In the genomic region with DNA sequence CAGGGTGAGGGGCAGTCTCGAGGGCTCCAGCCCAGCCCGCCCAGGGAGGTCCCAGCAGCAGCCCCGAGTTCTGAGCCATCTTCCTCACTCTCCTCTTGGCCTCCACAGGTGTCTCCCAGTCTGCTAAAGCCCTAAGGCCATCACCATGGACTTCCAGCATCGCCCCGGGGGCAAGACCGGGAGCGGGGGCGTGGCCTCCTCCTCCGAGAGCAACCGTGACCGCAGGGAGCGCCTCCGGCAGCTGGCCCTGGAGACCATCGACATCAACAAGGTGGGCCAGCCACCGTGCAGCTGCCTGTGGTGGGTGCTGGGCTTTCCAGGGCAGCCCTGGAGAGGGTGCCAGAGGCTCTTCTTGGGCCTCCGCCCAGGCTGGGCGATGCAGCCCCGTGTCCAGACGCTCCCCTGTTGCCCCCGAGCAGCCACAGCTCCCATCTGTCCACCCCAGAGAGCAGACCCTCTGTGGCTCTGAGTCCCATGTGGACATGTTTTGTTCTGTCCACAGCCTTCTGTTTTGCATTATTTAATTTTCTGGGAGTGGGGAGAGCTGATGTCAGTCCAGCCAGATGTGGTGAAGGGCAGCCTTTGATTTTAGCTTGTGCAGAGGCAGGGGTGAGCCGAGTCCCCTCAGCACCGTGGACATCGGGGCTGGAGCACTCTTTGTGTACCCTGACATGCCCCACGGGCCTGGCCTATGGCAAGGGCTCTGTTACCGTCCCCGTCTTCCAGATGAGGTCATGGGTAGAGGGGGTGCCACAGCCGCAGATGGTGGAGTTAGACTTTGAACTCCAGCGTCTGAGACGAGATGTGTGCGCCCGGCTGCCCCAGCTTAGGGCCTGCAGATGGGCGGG, we compare ENCODE assay signal across 23 cellular contexts. TPM values are rescaled to one million over a fixed set of nuclear protein-coding genes. Genes with fewer than 3 reads are reported as not detected.
A peak's percentile ranks its signal among the peaks of the same experiment; 100 is the strongest.
DNase-seq lines count a peak whose midpoint lies in the region; ATAC-seq, FAIRE-seq and TF ChIP-seq lines count a peak whose summit lies in the region.
"Had no signal": no experiment of that assay in that cellular context is flagged by ENCODE, and none has a peak within 500 bp of the region (broad histone marks: within the 10 kb centered on the region; RNA-seq: fewer than 3 reads in every experiment).

No MANE protein-coding gene starts in this region.

- ATAC-seq in HepG2 = no peak
- ATAC-seq in right lobe of liver = no peak
- ATAC-seq in activated CD8-positive, alpha-beta memory T cell treated with anti-CD3 and anti-CD28 coated beads, Interleukin-2, amount 10 ng/mL, durations not matched to agents 7 days and 5 days = no peak
- ATAC-seq: activated CD8-positive, alpha-beta T cell treated with anti-CD3 and anti-CD28 coated beads, Interleukin-2, amount 10 ng/mL, durations not matched to agents 7 days and 5 days; activated T-cell treated with anti-CD3 and anti-CD28 coated beads, Interleukin-2, amount 50 U/mL, for 4 hours; effector memory CD8-positive, alpha-beta T cell; PC-3 had no signal

- TF ChIP-seq POLR2A in HepG2 (IDR thresholded peaks at IDR 0.05; ENCODE audit: insufficient read depth in 1 of 2, low read depth in 2 of 2, low read length in 2 of 2) = no peak
- TF ChIP-seq POLR2A in right lobe of liver (IDR thresholded peaks at IDR 0.05) = no peak
- TF ChIP-seq POLR2A in transverse colon (IDR thresholded peaks at IDR 0.05) = no peak

- no peak for TF ChIP-seq RAD21 in HepG2 (CRISPR knock-in tag; IDR thresholded peaks at IDR 0.05)

- H3K27ac Mint-ChIP-seq in activated CD8-positive, alpha-beta memory T cell treated with anti-CD3 and anti-CD28 coated beads, Interleukin-2, amount 10 ng/mL, durations not matched to agents 7 days and 5 days = no peak overlapping the region
- H3K27ac Mint-ChIP-seq: activated CD8-positive, alpha-beta T cell treated with anti-CD3 and anti-CD28 coated beads, Interleukin-2, amount 10 ng/mL, durations not matched to agents 7 days and 5 days had no signal

- no peak overlapping the region for H3K27ac ChIP-seq in HepG2 (ENCODE audit: extremely low read length, insufficient read depth, low read length)
- H3K27ac ChIP-seq in right lobe of liver = no peak overlapping the region
- peak overlapping the region; percentile 97 for H3K27ac ChIP-seq in hepatocyte
- peak overlapping the region in 1 of 4 donors; percentile 44 for H3K27ac ChIP-seq in transverse colon
- H3K27ac ChIP-seq: ascending aorta, SJSA1, testis had no signal

- TF ChIP-seq EP300 in HepG2 (IDR thresholded peaks at IDR 0.05; ENCODE audit: low read depth in 2 of 2, low read length in 2 of 2) (no peak), HepG2 (CRISPR knock-in tag; IDR thresholded peaks at IDR 0.05; ENCODE audit: borderline replicate concordance) (no peak), transverse colon (IDR thresholded peaks at IDR 0.05; ENCODE audit: low read depth) (no peak)

- H3K79me2 ChIP-seq in HepG2 (ENCODE audit: insufficient read depth, low read length) (peaks cover 53% of the 10 kb centered on the region), hepatocyte (peaks cover 69% of the 10 kb centered on the region)

- CTCF ChIA-PET in HepG2 (lab: Yijun Ruan, JAX; ENCODE audit: low intra/inter-chr PET ratio, low total read pairs) = no interaction called here
- CTCF ChIA-PET in activated CD8-positive, alpha-beta memory T cell treated with anti-CD3 and anti-CD28 coated beads, Interleukin-2, amount 10 ng/mL, durations not matched to agents 7 days and 5 days (lab: Charles Lee) = interaction anchor here (1.3 kb wide), 1 partner anchor 15 kb away, joined by 3 read pairs; no protein-coding TSS in a partner anchor

- BruUV-seq in HepG2 (replicated peaks; lab: Mats Ljungman, UMichigan) = no TSS peak

- WGBS in HepG2 (ENCODE audit: low lambda C conversion rate) = 82% methylated on average over 15 of the region's 32 CpGs
- WGBS in right lobe of liver (ENCODE audit: insufficient coverage, low coverage, low lambda C conversion rate, missing lambda C conversion rate) = 67% methylated on average over 4 of the region's 32 CpGs
- 77% methylated on average over 31 of the region's 32 CpGs for WGBS in hepatocyte (ENCODE audit: low lambda C conversion rate, missing lambda C conversion rate)
- WGBS in transverse colon (ENCODE audit: low coverage in 1 of 2), 2 donors = 65% methylated on average over 30 of the region's 32 CpGs; no CpG with 5 or more reads in 1 of the 2 donors

- in situ Hi-C loops in HepG2 (cut with HindIII; ENCODE audit: extremely low pct_ligation_motif_present, low pct_unique_long_range_greater_than_20kb) = no loop called here
- in situ Hi-C loops in transverse colon (cut with MboI; ENCODE audit: low pct_ligation_motif_present in 1 of 4, low pct_unique_long_range_greater_than_20kb in 1 of 4, low sequenced_read_pairs in 3 of 4) = no loop called here

- H3K27me3 Mint-ChIP-seq in activated CD8-positive, alpha-beta memory T cell treated with anti-CD3 and anti-CD28 coated beads, Interleukin-2, amount 10 ng/mL, durations not matched to agents 7 days and 5 days = no peaks in the 10 kb centered on the region
- H3K27me3 Mint-ChIP-seq: effector memory CD8-positive, alpha-beta T cell had no signal

- peaks cover 57% of the 10 kb centered on the region for H3K4me1 ChIP-seq in HepG2 (ENCODE audit: insufficient read depth, low read length)
- peaks cover 0 to 35% (median 10%) of the 10 kb centered on the region in 4 donors for H3K4me1 ChIP-seq in right lobe of liver
- peaks cover 52% of the 10 kb centered on the region for H3K4me1 ChIP-seq in hepatocyte (ENCODE audit: insufficient read depth)
- H3K4me1 ChIP-seq in transverse colon = peaks cover 29 to 51% (median 50%) of the 10 kb centered on the region in 4 donors

- H3K4me2 ChIP-seq in HepG2 (ENCODE audit: low read depth, low read length) (no peak overlapping the region; the same call in 1 of the 2 replicates), hepatocyte (peak overlapping the region; percentile 45)

- H3K9me3 ChIP-seq in HepG2 (ENCODE audit: low read length) (no peaks in the 10 kb centered on the region), right lobe of liver (no peaks in the 10 kb centered on the region), hepatocyte (ENCODE audit: low read depth) (no peaks in the 10 kb centered on the region), transverse colon (no peaks in the 10 kb centered on the region)
- H3K9me3 ChIP-seq: ascending aorta, SJSA1, testis had no signal

- H2AFZ ChIP-seq in HepG2 (ENCODE audit: low read length) = no peak overlapping the region
- H2AFZ ChIP-seq in hepatocyte = no peak overlapping the region

- peak overlapping the region; percentile 6; the same call in 1 of the 2 replicates for H3K9ac ChIP-seq in HepG2 (ENCODE audit: insufficient read depth, low read depth, low read length)

- DNase-seq in HepG2 (ENCODE audit: low spot score) (no peak), right lobe of liver (no peak), hepatocyte (ENCODE audit: low spot score) (peak; percentile 77), transverse colon (peak; percentile 44)
- no peak for DNase-seq in activated CD8-positive, alpha-beta memory T cell treated with anti-CD3 and anti-CD28 coated beads, Interleukin-2, amount 10 ng/mL, durations not matched to agents 7 days and 5 days
- DNase-seq in effector CD8-positive, alpha-beta T cell (lab: John Stamatoyannopoulos, UW) = no peak
- DNase-seq: activated CD8-positive, alpha-beta T cell treated with anti-CD3 and anti-CD28 coated beads, Interleukin-2, amount 10 ng/mL, durations not matched to agents 7 days and 5 days; activated naive CD4-positive, alpha-beta T cell treated with anti-CD3 and anti-CD28 coated beads, Interleukin-2, amount 50 U/mL, for 16 hours; activated T-cell treated with anti-CD3 and anti-CD28 coated beads, Interleukin-2, amount 50 U/mL, for 4 hours; DMS153; effector memory CD8-positive, alpha-beta T cell; H7; head of caudate nucleus; NCI-H1436; NCI-H345; nucleus accumbens; PC-3; testis had no signal

- no peaks in the 10 kb centered on the region for H3K9me3 Mint-ChIP-seq in activated CD8-positive, alpha-beta memory T cell treated with anti-CD3 and anti-CD28 coated beads, Interleukin-2, amount 10 ng/mL, durations not matched to agents 7 days and 5 days (ENCODE audit: low read depth)
- H3K9me3 Mint-ChIP-seq: activated T-cell treated with anti-CD3 and anti-CD28 coated beads, Interleukin-2, amount 50 U/mL, for 4 hours; effector memory CD8-positive, alpha-beta T cell had no signal

- no peak overlapping the region for H3K4me3 ChIP-seq in HepG2 (replicated peaks in 1 of 3; ENCODE audit: insufficient read depth in 1 of 3, low read depth in 2 of 3, low read length in 3 of 3)
- no peak overlapping the region for H3K4me3 ChIP-seq in right lobe of liver
- H3K4me3 ChIP-seq in hepatocyte = no peak overlapping the region
- H3K4me3 ChIP-seq in transverse colon = no peak overlapping the region
- H3K4me3 ChIP-seq: ascending aorta, SJSA1, testis had no signal

- no peak overlapping the region for H3K4me3 Mint-ChIP-seq in activated CD8-positive, alpha-beta memory T cell treated with anti-CD3 and anti-CD28 coated beads, Interleukin-2, amount 10 ng/mL, durations not matched to agents 7 days and 5 days
- H3K4me3 Mint-ChIP-seq: activated CD8-positive, alpha-beta T cell treated with anti-CD3 and anti-CD28 coated beads, Interleukin-2, amount 10 ng/mL, durations not matched to agents 7 days and 5 days; activated T-cell treated with anti-CD3 and anti-CD28 coated beads, Interleukin-2, amount 50 U/mL, for 4 hours; CD14-positive monocyte had no signal

- peaks cover 38% of the 10 kb centered on the region for H3K36me3 Mint-ChIP-seq in activated CD8-positive, alpha-beta memory T cell treated with anti-CD3 and anti-CD28 coated beads, Interleukin-2, amount 10 ng/mL, durations not matched to agents 7 days and 5 days

- POLR2A ChIA-PET in HepG2 (lab: Yijun Ruan, JAX) = interaction anchor here (0.8 to 1.5 kb wide), 4 partner anchors 8 to 23 kb away, joined by 3 to 9 read pairs (median 4); no protein-coding TSS in a partner anchor

- H4K20me1 ChIP-seq in HepG2 (ENCODE audit: insufficient read depth, low read length) (peaks cover 39% of the 10 kb centered on the region), hepatocyte (ENCODE audit: insufficient read depth, poor library complexity, severe bottlenecking) (peaks cover 49% of the 10 kb centered on the region)

- peaks cover 37% of the 10 kb centered on the region for H3K4me1 Mint-ChIP-seq in activated CD8-positive, alpha-beta memory T cell treated with anti-CD3 and anti-CD28 coated beads, Interleukin-2, amount 10 ng/mL, durations not matched to agents 7 days and 5 days

- FAIRE-seq in HepG2 (lab: Jason Lieb, UNC) = no peak

- H3K36me3 ChIP-seq in HepG2 (replicated peaks in 1 of 2; ENCODE audit: control insufficient read depth in 1 of 2, insufficient read depth in 2 of 2, low read length in 2 of 2) = peaks cover 25 to 50% of the 10 kb centered on the region in 2 experiments; a peak in 4 of 5 replicates
- H3K36me3 ChIP-seq in right lobe of liver = peaks cover 12 to 39% (median 28%) of the 10 kb centered on the region in 4 donors
- no peaks in the 10 kb centered on the region for H3K36me3 ChIP-seq in hepatocyte (replicated peaks; ENCODE audit: insufficient read depth, low read depth)
- H3K36me3 ChIP-seq in transverse colon = peaks cover 0 to 51% (median 26%) of the 10 kb centered on the region in 4 donors

- intact Hi-C loops in HepG2 (cut with micrococcal nuclease; ENCODE audit: unreplicated experiment) (no loop called here), right lobe of liver (cut with DNase I) (no loop called here), transverse colon (cut with DNase I; ENCODE audit: low total_unique reads) (no loop called here)

- H3K27me3 ChIP-seq in HepG2 (ENCODE audit: control insufficient read depth in 1 of 2, insufficient read depth in 2 of 2, low read length in 2 of 2) = no peaks in the 10 kb centered on the region
- H3K27me3 ChIP-seq in right lobe of liver = no peaks in the 10 kb centered on the region
- no peaks in the 10 kb centered on the region for H3K27me3 ChIP-seq in hepatocyte
- H3K27me3 ChIP-seq in transverse colon = no peaks in the 10 kb centered on the region
- H3K27me3 ChIP-seq: ascending aorta, SJSA1, testis had no signal

- no peak for TF ChIP-seq CTCF in HepG2 (CRISPR knock-in tag; IDR thresholded peaks at IDR 0.05)
- TF ChIP-seq CTCF in right lobe of liver (IDR thresholded peaks at IDR 0.05) = no peak
- TF ChIP-seq CTCF in hepatocyte (IDR thresholded peaks at IDR 0.05; ENCODE audit: poor library complexity) = no peak
- TF ChIP-seq CTCF in transverse colon (IDR thresholded peaks at IDR 0.05) = no peak

- H3K9me2 ChIP-seq in hepatocyte (replicated peaks; ENCODE audit: insufficient read depth) = no peaks in the 10 kb centered on the region

RNA-seq across cellular contexts. Expression of gene AMH, which starts 5.6 kb away (rescaled TPM):
- 0.18 TPM in 1 of 2 replicates, not detected in the other for total RNA-seq in HepG2 (2016; rRNA removed; fragmentation: Illumina TruSeq; extraction: Trizol)
- total RNA-seq in HepG2 (2016; cell fraction: cytosol; rRNA removed; fragmentation: Illumina TruSeq; extraction: Trizol; ENCODE audit: low read depth) = not detected in 2 replicates
- total RNA-seq in HepG2 (2016; cell fraction: insoluble cytoplasmic fraction; rRNA removed; fragmentation: Illumina TruSeq; extraction: Trizol) = not detected in 2 replicates
- 0.09 TPM in 1 of 2 replicates, not detected in the other for total RNA-seq in HepG2 (2016; cell fraction: membrane; rRNA removed; fragmentation: Illumina TruSeq; extraction: Trizol)
- not detected in 2 replicates for total RNA-seq in HepG2 (2016; cell fraction: nucleus; rRNA removed; fragmentation: Illumina TruSeq; extraction: Trizol)
- polyA plus RNA-seq in HepG2 (2011; rRNA removed) = 0.03 and 0.04 TPM in 2 replicates
- 0.05 TPM in 1 of 2 replicates, not detected in the other for polyA plus RNA-seq in HepG2 (2011; cell fraction: cytosol; rRNA removed)
- polyA plus RNA-seq in HepG2 (2011; cell fraction: nucleus; rRNA removed) = 1.2 and 2.0 TPM in 2 replicates
- polyA plus RNA-seq in HepG2 (2012) = 0.08 TPM in 1 of 2 replicates, not detected in the other
- polyA plus RNA-seq in HepG2 (2016; cell fraction: cytosol; fragmentation: Illumina TruSeq; extraction: Trizol; ENCODE audit: low read depth) = 0.06 TPM in 1 of 2 replicates, not detected in the other
- not detected in 2 replicates for polyA plus RNA-seq in HepG2 (2016; cell fraction: insoluble cytoplasmic fraction; fragmentation: Illumina TruSeq; extraction: Trizol; ENCODE audit: low read depth)
- not detected in 2 replicates for polyA plus RNA-seq in HepG2 (2016; cell fraction: membrane; fragmentation: Illumina TruSeq; extraction: Trizol; ENCODE audit: low read depth)
- 0.51 TPM in 2 replicates for polyA plus RNA-seq in HepG2 (2016; cell fraction: nucleus; fragmentation: Illumina TruSeq; extraction: Trizol; ENCODE audit: insufficient read depth, low read depth)
- 0.48 and 1.0 TPM in 2 replicates for polyA minus RNA-seq in HepG2 (2011; rRNA and poly(A)+ RNA removed; ENCODE audit: low replicate concordance)
- not detected in 2 replicates for polyA minus RNA-seq in HepG2 (2011; cell fraction: cytosol; rRNA and poly(A)+ RNA removed)
- 0.62 TPM in 1 of 2 replicates, not detected in the other for polyA minus RNA-seq in HepG2 (2011; cell fraction: nucleus; rRNA and poly(A)+ RNA removed)
- total RNA-seq in right lobe of liver = 1 to 10 TPM in 1 of 6 experiments, under 1 TPM in 5; 0.24 to 1.2 (median 0.59) TPM
- 3.9 and 8.2 TPM in 2 replicates for total RNA-seq in hepatocyte
- polyA plus RNA-seq in hepatocyte = 20.9 and 22.3 TPM in 2 replicates
- total RNA-seq in transverse colon = 1 to 10 TPM in 2 of 4 donors, not detected in 2; 1.1 to 3.5 TPM
- 1 to 10 TPM; 5.1 to 6.0 TPM for total RNA-seq in activated CD8-positive, alpha-beta memory T cell treated with anti-CD3 and anti-CD28 coated beads, Interleukin-2, amount 10 ng/mL, durations not matched to agents 7 days and 5 days
- total RNA-seq: ascending aorta had no signal
- polyA plus RNA-seq: CD14-positive monocyte had no signal

RNA-seq across cellular contexts. Expression of gene SF3A2, which starts 6.9 kb away (rescaled TPM):
- total RNA-seq in HepG2 (2016; rRNA removed; fragmentation: Illumina TruSeq; extraction: Trizol) (8.8 and 10.1 TPM in 2 replicates), right lobe of liver (10 to 100 TPM; 14.0 to 22.1 (median 19.1) TPM), hepatocyte (17.9 and 21.2 TPM in 2 replicates), transverse colon (10 to 100 TPM; 35.8 to 54.6 (median 41.6) TPM)
- total RNA-seq in HepG2 (2016; cell fraction: cytosol; rRNA removed; fragmentation: Illumina TruSeq; extraction: Trizol; ENCODE audit: low read depth) = 11.7 and 13.9 TPM in 2 replicates
- total RNA-seq in HepG2 (2016; cell fraction: insoluble cytoplasmic fraction; rRNA removed; fragmentation: Illumina TruSeq; extraction: Trizol) = 8.6 and 13.2 TPM in 2 replicates
- 13.1 and 15.2 TPM in 2 replicates for total RNA-seq in HepG2 (2016; cell fraction: membrane; rRNA removed; fragmentation: Illumina TruSeq; extraction: Trizol)
- total RNA-seq in HepG2 (2016; cell fraction: nucleus; rRNA removed; fragmentation: Illumina TruSeq; extraction: Trizol) = 16.1 and 17.8 TPM in 2 replicates
- polyA plus RNA-seq in HepG2 (2011; rRNA removed) (7.9 and 8.6 TPM in 2 replicates), hepatocyte (75.3 and 81.1 TPM in 2 replicates)
- 6.1 and 7.3 TPM in 2 replicates for polyA plus RNA-seq in HepG2 (2011; cell fraction: cytosol; rRNA removed)
- 34.7 and 47.7 TPM in 2 replicates for polyA plus RNA-seq in HepG2 (2011; cell fraction: nucleus; rRNA removed)
- polyA plus RNA-seq in HepG2 (2012) = 34.0 and 34.2 TPM in 2 replicates
- polyA plus RNA-seq in HepG2 (2016; cell fraction: cytosol; fragmentation: Illumina TruSeq; extraction: Trizol; ENCODE audit: low read depth) = 12.1 and 13.8 TPM in 2 replicates
- polyA plus RNA-seq in HepG2 (2016; cell fraction: insoluble cytoplasmic fraction; fragmentation: Illumina TruSeq; extraction: Trizol; ENCODE audit: low read depth) = 18.7 and 31.5 TPM in 2 replicates
- 17.7 and 21.0 TPM in 2 replicates for polyA plus RNA-seq in HepG2 (2016; cell fraction: membrane; fragmentation: Illumina TruSeq; extraction: Trizol; ENCODE audit: low read depth)
- 46.1 and 47.0 TPM in 2 replicates for polyA plus RNA-seq in HepG2 (2016; cell fraction: nucleus; fragmentation: Illumina TruSeq; extraction: Trizol; ENCODE audit: insufficient read depth, low read depth)
- polyA minus RNA-seq in HepG2 (2011; rRNA and poly(A)+ RNA removed; ENCODE audit: low replicate concordance) = 20.0 and 24.2 TPM in 2 replicates
- 16.0 and 20.6 TPM in 2 replicates for polyA minus RNA-seq in HepG2 (2011; cell fraction: cytosol; rRNA and poly(A)+ RNA removed)
- 34.1 and 34.2 TPM in 2 replicates for polyA minus RNA-seq in HepG2 (2011; cell fraction: nucleus; rRNA and poly(A)+ RNA removed)
- 100 to 1,000 TPM; 167 to 178 TPM for total RNA-seq in activated CD8-positive, alpha-beta memory T cell treated with anti-CD3 and anti-CD28 coated beads, Interleukin-2, amount 10 ng/mL, durations not matched to agents 7 days and 5 days

RNA-seq across cellular contexts. Expression of gene PLEKHJ1, which starts 7.4 kb away (rescaled TPM):
- total RNA-seq in HepG2 (2016; rRNA removed; fragmentation: Illumina TruSeq; extraction: Trizol) = 108 and 130 TPM in 2 replicates
- 129 and 146 TPM in 2 replicates for total RNA-seq in HepG2 (2016; cell fraction: cytosol; rRNA removed; fragmentation: Illumina TruSeq; extraction: Trizol; ENCODE audit: low read depth)
- total RNA-seq in HepG2 (2016; cell fraction: insoluble cytoplasmic fraction; rRNA removed; fragmentation: Illumina TruSeq; extraction: Trizol) = 99.2 and 143 TPM in 2 replicates
- total RNA-seq in HepG2 (2016; cell fraction: membrane; rRNA removed; fragmentation: Illumina TruSeq; extraction: Trizol) = 198 and 217 TPM in 2 replicates
- total RNA-seq in HepG2 (2016; cell fraction: nucleus; rRNA removed; fragmentation: Illumina TruSeq; extraction: Trizol) = 72.7 and 85.2 TPM in 2 replicates
- 70.5 and 89.7 TPM in 2 replicates for polyA plus RNA-seq in HepG2 (2011; rRNA removed)
- polyA plus RNA-seq in HepG2 (2011; cell fraction: cytosol; rRNA removed) = 94.0 and 125 TPM in 2 replicates
- polyA plus RNA-seq in HepG2 (2011; cell fraction: nucleus; rRNA removed) = 130 and 144 TPM in 2 replicates
- 41.8 and 57.9 TPM in 2 replicates for polyA plus RNA-seq in HepG2 (2012)
- polyA plus RNA-seq in HepG2 (2016; cell fraction: cytosol; fragmentation: Illumina TruSeq; extraction: Trizol; ENCODE audit: low read depth) = 147 and 176 TPM in 2 replicates
- 97.4 and 103 TPM in 2 replicates for polyA plus RNA-seq in HepG2 (2016; cell fraction: insoluble cytoplasmic fraction; fragmentation: Illumina TruSeq; extraction: Trizol; ENCODE audit: low read depth)
- polyA plus RNA-seq in HepG2 (2016; cell fraction: membrane; fragmentation: Illumina TruSeq; extraction: Trizol; ENCODE audit: low read depth) = 170 and 175 TPM in 2 replicates
- 156 and 163 TPM in 2 replicates for polyA plus RNA-seq in HepG2 (2016; cell fraction: nucleus; fragmentation: Illumina TruSeq; extraction: Trizol; ENCODE audit: insufficient read depth, low read depth)
- 33.4 and 58.0 TPM in 2 replicates for polyA minus RNA-seq in HepG2 (2011; rRNA and poly(A)+ RNA removed; ENCODE audit: low replicate concordance)
- polyA minus RNA-seq in HepG2 (2011; cell fraction: cytosol; rRNA and poly(A)+ RNA removed) = 18.1 and 22.7 TPM in 2 replicates
- 23.2 and 28.0 TPM in 2 replicates for polyA minus RNA-seq in HepG2 (2011; cell fraction: nucleus; rRNA and poly(A)+ RNA removed)
- 10 to 100 TPM; 24.4 to 49.3 (median 28.6) TPM for total RNA-seq in right lobe of liver
- 142 and 165 TPM in 2 replicates for total RNA-seq in hepatocyte
- 190 and 207 TPM in 2 replicates for polyA plus RNA-seq in hepatocyte
- 100 to 1,000 TPM; 184 to 332 (median 254) TPM for total RNA-seq in transverse colon
- total RNA-seq in activated CD8-positive, alpha-beta memory T cell treated with anti-CD3 and anti-CD28 coated beads, Interleukin-2, amount 10 ng/mL, durations not matched to agents 7 days and 5 days = 10 to 100 TPM; 78.3 to 80.8 TPM

RNA-seq across cellular contexts. Expression of gene JSRP1, which starts 12.7 kb away (rescaled TPM):
- total RNA-seq in HepG2 (2016; rRNA removed; fragmentation: Illumina TruSeq; extraction: Trizol) (0.38 and 0.73 TPM in 2 replicates), right lobe of liver (under 1 TPM in 3 of 6 experiments, not detected in 3; 0.28 to 0.81 (median 0.42) TPM), hepatocyte (0.30 TPM in 1 of 2 replicates, not detected in the other), transverse colon (1 to 10 TPM in 1 of 4 donors, not detected in 3; 5.6 TPM)
- 1.1 TPM in 2 replicates for total RNA-seq in HepG2 (2016; cell fraction: cytosol; rRNA removed; fragmentation: Illumina TruSeq; extraction: Trizol; ENCODE audit: low read depth)
- total RNA-seq in HepG2 (2016; cell fraction: insoluble cytoplasmic fraction; rRNA removed; fragmentation: Illumina TruSeq; extraction: Trizol) = 0.54 and 0.56 TPM in 2 replicates
- 0.96 and 1.2 TPM in 2 replicates for total RNA-seq in HepG2 (2016; cell fraction: membrane; rRNA removed; fragmentation: Illumina TruSeq; extraction: Trizol)
- total RNA-seq in HepG2 (2016; cell fraction: nucleus; rRNA removed; fragmentation: Illumina TruSeq; extraction: Trizol) = 0.40 and 0.69 TPM in 2 replicates
- polyA plus RNA-seq in HepG2 (2011; rRNA removed) (0.16 and 0.39 TPM in 2 replicates), hepatocyte (0.91 and 0.93 TPM in 2 replicates)
- 0.27 and 0.36 TPM in 2 replicates for polyA plus RNA-seq in HepG2 (2011; cell fraction: cytosol; rRNA removed)
- polyA plus RNA-seq in HepG2 (2011; cell fraction: nucleus; rRNA removed) = 0.29 TPM in 1 of 2 replicates, not detected in the other
- 0.41 and 0.44 TPM in 2 replicates for polyA plus RNA-seq in HepG2 (2012)
- polyA plus RNA-seq in HepG2 (2016; cell fraction: cytosol; fragmentation: Illumina TruSeq; extraction: Trizol; ENCODE audit: low read depth) = 0.88 and 1.2 TPM in 2 replicates
- 0.73 and 0.80 TPM in 2 replicates for polyA plus RNA-seq in HepG2 (2016; cell fraction: insoluble cytoplasmic fraction; fragmentation: Illumina TruSeq; extraction: Trizol; ENCODE audit: low read depth)
- 0.84 and 1.0 TPM in 2 replicates for polyA plus RNA-seq in HepG2 (2016; cell fraction: membrane; fragmentation: Illumina TruSeq; extraction: Trizol; ENCODE audit: low read depth)
- polyA plus RNA-seq in HepG2 (2016; cell fraction: nucleus; fragmentation: Illumina TruSeq; extraction: Trizol; ENCODE audit: insufficient read depth, low read depth) = 0.57 and 0.95 TPM in 2 replicates
- polyA minus RNA-seq in HepG2 (2011; rRNA and poly(A)+ RNA removed; ENCODE audit: low replicate concordance) = not detected in 2 replicates
- not detected in 2 replicates for polyA minus RNA-seq in HepG2 (2011; cell fraction: cytosol; rRNA and poly(A)+ RNA removed)
- polyA minus RNA-seq in HepG2 (2011; cell fraction: nucleus; rRNA and poly(A)+ RNA removed) = not detected in 2 replicates
- 1 to 10 TPM in 1 of 2 experiments, not detected in 1; 1.0 TPM for total RNA-seq in activated CD8-positive, alpha-beta memory T cell treated with anti-CD3 and anti-CD28 coated beads, Interleukin-2, amount 10 ng/mL, durations not matched to agents 7 days and 5 days
- total RNA-seq: activated CD8-positive, alpha-beta T cell treated with anti-CD3 and anti-CD28 coated beads, Interleukin-2, amount 10 ng/mL, durations not matched to agents 7 days and 5 days; ascending aorta; cerebellum; H7; PC-3; renal cortical epithelial cell; SJSA1 had no signal

RNA-seq across cellular contexts. Expression of gene PEAK3, which starts 38.5 kb away (rescaled TPM):
- not detected in 2 replicates for total RNA-seq in HepG2 (2016; rRNA removed; fragmentation: Illumina TruSeq; extraction: Trizol)
- total RNA-seq in HepG2 (2016; cell fraction: cytosol; rRNA removed; fragmentation: Illumina TruSeq; extraction: Trizol; ENCODE audit: low read depth) = not detected in 2 replicates
- not detected in 2 replicates for total RNA-seq in HepG2 (2016; cell fraction: insoluble cytoplasmic fraction; rRNA removed; fragmentation: Illumina TruSeq; extraction: Trizol)
- not detected in 2 replicates for total RNA-seq in HepG2 (2016; cell fraction: membrane; rRNA removed; fragmentation: Illumina TruSeq; extraction: Trizol)
- total RNA-seq in HepG2 (2016; cell fraction: nucleus; rRNA removed; fragmentation: Illumina TruSeq; extraction: Trizol) = not detected in 2 replicates
- not detected in 2 replicates for polyA plus RNA-seq in HepG2 (2011; rRNA removed)
- not detected in 2 replicates for polyA plus RNA-seq in HepG2 (2011; cell fraction: cytosol; rRNA removed)
- not detected in 2 replicates for polyA plus RNA-seq in HepG2 (2011; cell fraction: nucleus; rRNA removed)
- not detected in 2 replicates for polyA plus RNA-seq in HepG2 (2012)
- polyA plus RNA-seq in HepG2 (2016; cell fraction: cytosol; fragmentation: Illumina TruSeq; extraction: Trizol; ENCODE audit: low read depth) = not detected in 2 replicates
- not detected in 2 replicates for polyA plus RNA-seq in HepG2 (2016; cell fraction: insoluble cytoplasmic fraction; fragmentation: Illumina TruSeq; extraction: Trizol; ENCODE audit: low read depth)
- not detected in 2 replicates for polyA plus RNA-seq in HepG2 (2016; cell fraction: membrane; fragmentation: Illumina TruSeq; extraction: Trizol; ENCODE audit: low read depth)
- not detected in 2 replicates for polyA plus RNA-seq in HepG2 (2016; cell fraction: nucleus; fragmentation: Illumina TruSeq; extraction: Trizol; ENCODE audit: insufficient read depth, low read depth)
- not detected in 2 replicates for polyA minus RNA-seq in HepG2 (2011; rRNA and poly(A)+ RNA removed; ENCODE audit: low replicate concordance)
- polyA minus RNA-seq in HepG2 (2011; cell fraction: cytosol; rRNA and poly(A)+ RNA removed) = not detected in 2 replicates
- polyA minus RNA-seq in HepG2 (2011; cell fraction: nucleus; rRNA and poly(A)+ RNA removed) = not detected in 2 replicates
- under 1 TPM; 0.07 to 0.49 (median 0.36) TPM for total RNA-seq in right lobe of liver
- not detected in 2 replicates for total RNA-seq in hepatocyte
- polyA plus RNA-seq in hepatocyte = 0.15 and 0.57 TPM in 2 replicates
- total RNA-seq in transverse colon = 1 to 10 TPM in 2 of 4 donors, under 1 TPM in 1, not detected in 1; 0.27 to 1.1 (median 1.1) TPM
- under 1 TPM in 1 of 2 experiments, not detected in 1; 0.54 TPM for total RNA-seq in activated CD8-positive, alpha-beta memory T cell treated with anti-CD3 and anti-CD28 coated beads, Interleukin-2, amount 10 ng/mL, durations not matched to agents 7 days and 5 days
- total RNA-seq: cerebellum, H7, PC-3, SJSA1 had no signal

Comparison
In these comparisons a context has a peak if more than half of its experiments do, and no peak if none do; other contexts are left out.
1. DNase-seq: peak in hepatocyte (single experiment) and transverse colon (single experiment); none in HepG2 (single experiment), right lobe of liver (0 of 3), activated CD8-positive, alpha-beta memory T cell treated with anti-CD3 and anti-CD28 coated beads, Interleukin-2, amount 10 ng/mL, durations not matched to agents 7 days and 5 days (single experiment) and effector CD8-positive, alpha-beta T cell (single experiment).